In the genomic region with DNA sequence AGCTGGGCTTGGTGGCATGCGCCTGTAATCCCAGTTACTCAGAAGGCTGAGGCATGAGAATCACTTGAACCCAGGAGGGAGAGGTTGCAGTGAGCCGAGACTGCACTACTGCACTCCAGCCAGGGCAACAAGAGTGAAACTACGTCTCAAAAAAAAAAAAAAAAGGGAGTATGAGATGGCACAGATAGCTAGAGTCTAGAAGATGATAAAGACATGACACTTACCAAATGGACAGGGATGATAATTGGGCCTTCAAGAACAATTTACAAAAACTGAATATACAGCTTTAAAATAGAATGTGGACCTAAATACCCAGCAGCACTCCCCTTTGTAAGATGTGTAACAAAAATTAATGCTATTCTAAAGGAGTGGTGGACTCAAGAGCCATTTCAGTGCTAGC, we compare ENCODE assay signal across 27 cellular contexts. TPM values are rescaled to one million over a fixed set of nuclear protein-coding genes. Genes with fewer than 3 reads are reported as not detected.
DNase-seq lines count a peak whose midpoint lies in the region; ATAC-seq and TF ChIP-seq lines count a peak whose summit lies in the region.
"Had no signal": no experiment of that assay in that cellular context is flagged by ENCODE, and none has a peak within 500 bp of the region (broad histone marks: within the 10 kb centered on the region; RNA-seq: fewer than 3 reads in every experiment).

No MANE protein-coding gene starts in this region.

- no peak for ATAC-seq in stimulated activated naive CD8-positive, alpha-beta T cell treated with anti-CD3 and anti-CD28 coated beads, Interleukin-15, Interleukin-2, amounts not matched to agents 100 U/mL and 50 U/mL, for 24 hours
- ATAC-seq: esophagus mucosa had no signal

- peaks cover 38% of the 10 kb centered on the region for H3K36me3 Mint-ChIP-seq in T-helper 2 cell treated with Interferon-gamma antibody and Interleukin-4, amounts not matched to agents 5 μg/mL and 100 μg/mL, for 36 hours (ENCODE audit: low read depth)
- peaks cover 45% of the 10 kb centered on the region for H3K36me3 Mint-ChIP-seq in stimulated activated naive CD8-positive, alpha-beta T cell treated with anti-CD3 and anti-CD28 coated beads, Interleukin-15, Interleukin-2, amounts not matched to agents 100 ng/mL and 50 ng/mL, for 24 hours (ENCODE audit: low read depth)
- H3K36me3 Mint-ChIP-seq in immature natural killer cell (peaks cover 4 to 14% (median 11%) of the 10 kb centered on the region in 3 donors), type B pancreatic cell (peaks cover 8% of the 10 kb centered on the region)

- no peaks in the 10 kb centered on the region for H3K27me3 Mint-ChIP-seq in T-helper 2 cell treated with Interferon-gamma antibody and Interleukin-4, amounts not matched to agents 5 μg/mL and 100 μg/mL, for 36 hours (ENCODE audit: low read depth)
- no peaks in the 10 kb centered on the region for H3K27me3 Mint-ChIP-seq in stimulated activated naive CD8-positive, alpha-beta T cell treated with anti-CD3 and anti-CD28 coated beads, Interleukin-15, Interleukin-2, amounts not matched to agents 100 ng/mL and 50 ng/mL, for 24 hours
- H3K27me3 Mint-ChIP-seq in immature natural killer cell (ENCODE audit: low read depth in 3 of 3) (peaks cover 4 to 9% (median 7%) of the 10 kb centered on the region in 3 donors), type B pancreatic cell (no peaks in the 10 kb centered on the region)
- H3K27me3 Mint-ChIP-seq: activated CD4-positive, alpha-beta T cell treated with anti-CD3 and anti-CD28 coated beads, Interleukin-2, amount 10 ng/mL, durations not matched to agents 7 days and 5 days; central memory CD8-positive, alpha-beta T cell; dendritic cell treated with granulocyte-macrophage colony-stimulating factor and Interleukin-4, amounts not matched to agents 40 ng/mL and 50 ng/mL, for 4 days; naive B cell had no signal

- no peaks in the 10 kb centered on the region for H3K9me3 Mint-ChIP-seq in T-helper 2 cell treated with Interferon-gamma antibody and Interleukin-4, amounts not matched to agents 5 μg/mL and 100 μg/mL, for 36 hours
- no peaks in the 10 kb centered on the region for H3K9me3 Mint-ChIP-seq in stimulated activated naive CD8-positive, alpha-beta T cell treated with anti-CD3 and anti-CD28 coated beads, Interleukin-15, Interleukin-2, amounts not matched to agents 100 ng/mL and 50 ng/mL, for 24 hours
- no peaks in the 10 kb centered on the region for H3K9me3 Mint-ChIP-seq in immature natural killer cell
- H3K9me3 Mint-ChIP-seq in type B pancreatic cell = no peaks in the 10 kb centered on the region
- H3K9me3 Mint-ChIP-seq: activated CD4-positive, alpha-beta T cell treated with anti-CD3 and anti-CD28 coated beads, Interleukin-2, amount 10 ng/mL, durations not matched to agents 7 days and 5 days; central memory CD8-positive, alpha-beta T cell; dendritic cell treated with granulocyte-macrophage colony-stimulating factor and Interleukin-4, amounts not matched to agents 40 ng/mL and 50 ng/mL, for 4 days had no signal

- no peak for DNase-seq in T-helper 2 cell treated with Interferon-gamma antibody and Interleukin-4, amounts not matched to agents 5 μg/mL and 100 μg/mL, for 36 hours (ENCODE audit: low spot score)
- DNase-seq in T-helper 2 cell = no peak
- no peak for DNase-seq in stimulated activated naive CD8-positive, alpha-beta T cell treated with anti-CD3 and anti-CD28 coated beads, Interleukin-15, Interleukin-2, amounts not matched to agents 100 U/mL and 50 U/mL, for 24 hours
- no peak for DNase-seq in immature natural killer cell
- no peak for DNase-seq in type B pancreatic cell (ENCODE audit: extremely low spot score, unreplicated experiment)
- no peak for DNase-seq in EL
- no peak for DNase-seq in activated CD4-positive, alpha-beta T cell treated with anti-CD3 and anti-CD28 coated beads, Interleukin-2, amount 50 U/mL, for 1 hour
- DNase-seq: activated CD4-positive, alpha-beta T cell treated with anti-CD3 and anti-CD28 coated beads, Interleukin-2, amount 10 ng/mL, durations not matched to agents 7 days and 5 days; C1 segment of cervical spinal cord; DMS79 treated with DMSO at 0.1 percent for 48 hours; endodermal cell; GM23248; IMR-90; islet precursor cell; left ventricle myocardium inferior; midbrain; naive B cell; NCI-H146; NCI-H226; ovary; SIG-M5; stimulated activated naive CD4-positive, alpha-beta T cell; WERI-Rb-1 had no signal

- peak overlapping the region; percentile 33 for H3K27ac Mint-ChIP-seq in T-helper 2 cell treated with Interferon-gamma antibody and Interleukin-4, amounts not matched to agents 5 μg/mL and 100 μg/mL, for 36 hours
- no peak overlapping the region for H3K27ac Mint-ChIP-seq in stimulated activated naive CD8-positive, alpha-beta T cell treated with anti-CD3 and anti-CD28 coated beads, Interleukin-15, Interleukin-2, amounts not matched to agents 100 ng/mL and 50 ng/mL, for 24 hours
- H3K27ac Mint-ChIP-seq in immature natural killer cell = peak overlapping the region in 5 of 6 donors; percentile 2 to 80 (median 57)
- peak overlapping the region; percentile 48 for H3K27ac Mint-ChIP-seq in type B pancreatic cell
- H3K27ac Mint-ChIP-seq: activated CD4-positive, alpha-beta T cell treated with anti-CD3 and anti-CD28 coated beads, Interleukin-2, amount 10 ng/mL, durations not matched to agents 7 days and 5 days; endodermal cell had no signal

- peaks cover 35% of the 10 kb centered on the region for H3K4me1 Mint-ChIP-seq in T-helper 2 cell treated with Interferon-gamma antibody and Interleukin-4, amounts not matched to agents 5 μg/mL and 100 μg/mL, for 36 hours (ENCODE audit: low read depth)
- H3K4me1 Mint-ChIP-seq in stimulated activated naive CD8-positive, alpha-beta T cell treated with anti-CD3 and anti-CD28 coated beads, Interleukin-15, Interleukin-2, amounts not matched to agents 100 ng/mL and 50 ng/mL, for 24 hours (ENCODE audit: low read depth) = peaks cover 60% of the 10 kb centered on the region
- peaks cover 37 to 60% of the 10 kb centered on the region in 2 donors for H3K4me1 Mint-ChIP-seq in immature natural killer cell
- peaks cover 28% of the 10 kb centered on the region for H3K4me1 Mint-ChIP-seq in type B pancreatic cell (ENCODE audit: unreplicated experiment)

- TF ChIP-seq CTCF in type B pancreatic cell (conservative IDR thresholded peaks at IDR 0.05) = no peak

- H3K4me3 Mint-ChIP-seq in T-helper 2 cell treated with Interferon-gamma antibody and Interleukin-4, amounts not matched to agents 5 μg/mL and 100 μg/mL, for 36 hours = peak overlapping the region; percentile 99
- H3K4me3 Mint-ChIP-seq in stimulated activated naive CD8-positive, alpha-beta T cell treated with anti-CD3 and anti-CD28 coated beads, Interleukin-15, Interleukin-2, amounts not matched to agents 100 ng/mL and 50 ng/mL, for 24 hours = peak overlapping the region; percentile 94
- peak overlapping the region in 4 of 5 donors; percentile 13 to 50 (median 40) for H3K4me3 Mint-ChIP-seq in immature natural killer cell
- H3K4me3 Mint-ChIP-seq in type B pancreatic cell = peak overlapping the region; percentile 97
- H3K4me3 Mint-ChIP-seq: dendritic cell treated with granulocyte-macrophage colony-stimulating factor and Interleukin-4, amounts not matched to agents 40 ng/mL and 50 ng/mL, for 4 days had no signal

RNA-seq across cellular contexts. Expression of a gene that starts 2.7 kb away (rescaled TPM):
- 10 to 100 TPM in 1 of 3 donors, 1 to 10 TPM in 2; 6.0 to 12.0 (median 6.8) TPM for polyA plus RNA-seq in immature natural killer cell
- 8.4 and 9.8 TPM in 2 replicates for total RNA-seq in type B pancreatic cell (ENCODE audit: low replicate concordance)

RNA-seq across cellular contexts. Expression of a gene that starts 2.8 kb away (rescaled TPM):
- 1 to 10 TPM; 1.6 to 2.7 (median 2.6) TPM for polyA plus RNA-seq in immature natural killer cell
- 9.1 and 34.3 TPM in 2 replicates for total RNA-seq in type B pancreatic cell (ENCODE audit: low replicate concordance)

Comparison
In these comparisons a context has a peak if more than half of its experiments do, and no peak if none do; other contexts are left out.
1. H3K4me3 Mint-ChIP-seq: peak in every context shown above with its lines; median percentile 99 in T-helper 2 cell treated with Interferon-gamma antibody and Interleukin-4, amounts not matched to agents 5 μg/mL and 100 μg/mL, for 36 hours; 97 in type B pancreatic cell; 94 in stimulated activated naive CD8-positive, alpha-beta T cell treated with anti-CD3 and anti-CD28 coated beads, Interleukin-15, Interleukin-2, amounts not matched to agents 100 ng/mL and 50 ng/mL, for 24 hours; 40 in immature natural killer cell.